Comparison of ENCODE assay signal across 1 cellular context in the genomic region with DNA sequence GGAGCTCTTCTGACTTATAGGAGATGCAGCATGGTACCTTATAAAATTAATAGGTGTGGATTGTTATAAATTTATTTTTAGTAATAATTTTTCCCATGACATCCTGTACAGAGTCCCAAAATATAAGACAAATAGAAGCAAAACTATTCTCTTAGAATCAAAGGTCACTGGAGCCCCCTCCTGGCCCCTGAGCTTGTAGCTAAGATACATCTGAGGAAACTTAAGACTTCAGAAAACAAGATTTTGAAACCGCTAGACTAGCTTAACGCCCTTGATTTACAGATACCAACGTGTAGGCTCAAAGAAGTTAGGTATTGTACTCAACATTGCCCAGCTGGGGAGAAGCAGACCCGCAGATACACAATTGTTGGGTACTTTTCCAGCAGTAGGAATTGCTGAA.
TF ChIP-seq lines count a peak whose summit lies in the region.

No MANE protein-coding gene starts in this region.

TF ChIP-seq in IMR-90, 13 proteins besides CTCF, POLR2A, EP300 and RAD21 (continued from another document):
- no peak for TF ChIP-seq ELK1 (IDR thresholded peaks at IDR 0.05; ENCODE audit: borderline replicate concordance, low read depth, low read length)
